ENCODE assay signal across 10 cellular contexts in genomic region chr4:162891788-162892707, GRCh38.
DNase-seq lines count a peak whose midpoint lies in the region; ATAC-seq and TF ChIP-seq lines count a peak whose summit lies in the region.
"Had no signal": no experiment of that assay in that cellular context is flagged by ENCODE, and none has a peak within 500 bp of the region (broad histone marks: within the 10 kb centered on the region; RNA-seq: fewer than 3 reads in every experiment).

No MANE protein-coding gene starts in this region.

- H3K4me1 ChIP-seq in endodermal cell (ENCODE audit: control insufficient read depth, insufficient read depth, low read length) (no peaks in the 10 kb centered on the region), testis (no peaks in the 10 kb centered on the region)
- H3K4me1 ChIP-seq in effector memory CD4-positive, alpha-beta T cell (ENCODE audit: control insufficient read depth, insufficient read depth, low read length, poor library complexity, severe bottlenecking) = no peaks in the 10 kb centered on the region
- H3K4me1 ChIP-seq: right atrium auricular region had no signal

- CTCF ChIA-PET in RWPE1 (lab: Yijun Ruan, JAX) = interaction anchor here (0.6 kb wide), 1 partner anchor 481 kb away, joined by 4 read pairs; no protein-coding TSS in a partner anchor

- peaks cover 17% of the 10 kb centered on the region for H3K4me1 Mint-ChIP-seq in endodermal cell

- H3K36me3 Mint-ChIP-seq in endodermal cell (ENCODE audit: low read depth) = no peaks in the 10 kb centered on the region

- intact Hi-C loops in testis (cut with DNase I; ENCODE audit: low total_unique reads) = no loop called here

- TF ChIP-seq POLR2A in GM18505 (IDR thresholded peaks at IDR 0.05; ENCODE audit: borderline replicate concordance, extremely low read depth, insufficient read depth, insufficient read length) (no peak), testis (IDR thresholded peaks at IDR 0.05) (no peak), erythroblast (IDR thresholded peaks at IDR 0.05; ENCODE audit: low read length) (no peak)

- H3K27me3 ChIP-seq in endodermal cell (ENCODE audit: control insufficient read depth, insufficient read depth, low read length, poor library complexity, severe bottlenecking) (no peaks in the 10 kb centered on the region), testis (no peaks in the 10 kb centered on the region)
- H3K27me3 ChIP-seq in effector memory CD4-positive, alpha-beta T cell (replicated peaks; ENCODE audit: control insufficient read depth, insufficient read depth, low read length, poor library complexity, severe bottlenecking) = no peaks in the 10 kb centered on the region
- H3K27me3 ChIP-seq: right atrium auricular region had no signal

- DNase-seq in endodermal cell = no peak
- no peak for DNase-seq in RWPE1 (ENCODE audit: low spot score)
- no peak for DNase-seq in testis
- no peak for DNase-seq in effector memory CD4-positive, alpha-beta T cell
- no peak for DNase-seq in erythroblast (lab: John Stamatoyannopoulos, UW)
- DNase-seq: activated naive CD4-positive, alpha-beta T cell treated with anti-CD3 and anti-CD28 coated beads, Interleukin-2, amount 50 U/mL, for 16 hours had no signal

- H3K36me3 ChIP-seq in endodermal cell (ENCODE audit: control insufficient read depth, insufficient read depth, low read length) (no peaks in the 10 kb centered on the region), testis (ENCODE audit: low read depth, missing control alignments) (no peaks in the 10 kb centered on the region)
- no peaks in the 10 kb centered on the region for H3K36me3 ChIP-seq in effector memory CD4-positive, alpha-beta T cell (ENCODE audit: control insufficient read depth, insufficient read depth, low read length)
- H3K36me3 ChIP-seq: right atrium auricular region had no signal

- H3K27ac ChIP-seq in endodermal cell (ENCODE audit: low read depth, low read length) (no peak overlapping the region), RWPE1 (no peak overlapping the region), testis (no peak overlapping the region)
- H3K27ac ChIP-seq in effector memory CD4-positive, alpha-beta T cell (ENCODE audit: insufficient read depth, low read length, poor library complexity, severe bottlenecking) = no peak overlapping the region
- H3K27ac ChIP-seq: right atrium auricular region had no signal

- peaks cover 10% of the 10 kb centered on the region for H3K9me3 Mint-ChIP-seq in endodermal cell

- WGBS in endodermal cell (ENCODE audit: insufficient coverage in 1 of 2, insufficient read length in 1 of 2), 2 experiments = 94 to 100% methylated on average over 1 to 3 of the region's 3 CpGs
- WGBS in testis, 2 donors = 72 to 77% methylated on average over 3 of the region's 3 CpGs

- no peak overlapping the region for H3K4me3 Mint-ChIP-seq in endodermal cell

- no peaks in the 10 kb centered on the region for H3K27me3 Mint-ChIP-seq in endodermal cell (ENCODE audit: insufficient read depth)

- POLR2A ChIA-PET in RWPE1 (lab: Yijun Ruan, JAX; ENCODE audit: low non-redundant PET) = no interaction called here

- peaks cover 18% of the 10 kb centered on the region for H3K9me3 ChIP-seq in endodermal cell (ENCODE audit: control insufficient read depth, low read length)
- no peaks in the 10 kb centered on the region for H3K9me3 ChIP-seq in testis
- no peaks in the 10 kb centered on the region for H3K9me3 ChIP-seq in effector memory CD4-positive, alpha-beta T cell (ENCODE audit: control insufficient read depth, low read length)
- H3K9me3 ChIP-seq: right atrium auricular region had no signal

- no peak for TF ChIP-seq CTCF in endodermal cell (conservative IDR thresholded peaks at IDR 0.05)
- no peak for TF ChIP-seq CTCF in RWPE1 (conservative IDR thresholded peaks at IDR 0.05; ENCODE audit: low read depth)
- TF ChIP-seq CTCF in testis (IDR thresholded peaks at IDR 0.05) = no peak

- peak overlapping the region; percentile 32 for H3K4me3 ChIP-seq in endodermal cell (ENCODE audit: low read length)
- H3K4me3 ChIP-seq in testis = no peak overlapping the region
- no peak overlapping the region for H3K4me3 ChIP-seq in effector memory CD4-positive, alpha-beta T cell (ENCODE audit: insufficient read depth, low read depth, low read length, poor library complexity, severe bottlenecking)
- H3K4me3 ChIP-seq: right atrium auricular region had no signal

- ATAC-seq in GM18505 (IDR thresholded peaks at IDR 0.05; ENCODE audit: unreplicated experiment) (peak; percentile 99), GM21576 (IDR thresholded peaks at IDR 0.05; ENCODE audit: unreplicated experiment) (peak; percentile 100), HG03469 (IDR thresholded peaks at IDR 0.05; ENCODE audit: unreplicated experiment) (peak; percentile 99)

- H3K9ac ChIP-seq in endodermal cell (ENCODE audit: extremely low read depth, low read length, poor library complexity, severe bottlenecking) = no peak overlapping the region

- no peak overlapping the region for H3K27ac Mint-ChIP-seq in endodermal cell
